8 cellular contexts compared by ENCODE assay signal in genomic region chr20:2693286-2693995, GRCh38. TPM values are rescaled to one million over a fixed set of nuclear protein-coding genes. Genes with fewer than 3 reads are reported as not detected.
A peak's percentile ranks its signal among the peaks of the same experiment; 100 is the strongest.
DNase-seq lines count a peak whose midpoint lies in the region; ATAC-seq and TF ChIP-seq lines count a peak whose summit lies in the region.

No MANE protein-coding gene starts in this region.

- TF ChIP-seq CTCF in progenitor cell of endocrine pancreas (IDR thresholded peaks at IDR 0.05; ENCODE audit: unreplicated experiment): no peak

- ATAC-seq in Right ventricle myocardium superior (ENCODE audit: poor library complexity) (peak; percentile 46), HG02885 (IDR thresholded peaks at IDR 0.05; ENCODE audit: poor library complexity, unreplicated experiment) (no peak), GM18505 (IDR thresholded peaks at IDR 0.05; ENCODE audit: unreplicated experiment) (no peak)

- in situ Hi-C loops in Caki2 (cut with HindIII; ENCODE audit: low pct_unique_long_range_greater_than_20kb, low sequenced_read_pairs): no loop called here

- H3K4me1 Mint-ChIP-seq in progenitor cell of endocrine pancreas (ENCODE audit: low read depth): peaks cover 7% of the 10 kb centered on the region

- DNase-seq in Caki2 (ENCODE audit: low read depth) (peak; percentile 56), NCI-H2171 treated with DMSO at 0.1 percent for 48 hours (lab: John Stamatoyannopoulos, UW) (peak; percentile 51), Right ventricle myocardium superior (no peak), progenitor cell of endocrine pancreas (ENCODE audit: low spot score, unreplicated experiment) (peak; percentile 44), NOMO-1 treated with dmso at 0.1 percent for 144 hours (lab: John Stamatoyannopoulos, UW; ENCODE audit: unreplicated experiment) (no peak)
- peak; percentile 52 to 66 for DNase-seq in activated T-cell treated with anti-CD3 and anti-CD28 coated beads, Interleukin-2, amount 50 U/mL, for 48 hours

- intact Hi-C loops in Right ventricle myocardium superior (cut with DNase I): loop anchor here (2.0 kb wide), 1 partner anchor 29 kb away; the partner anchor contains the start of gene IDH3B

- H3K4me3 Mint-ChIP-seq in progenitor cell of endocrine pancreas (ENCODE audit: low read depth): peak overlapping the region; percentile 58

- H3K9me3 Mint-ChIP-seq in progenitor cell of endocrine pancreas (ENCODE audit: low read depth): no peaks in the 10 kb centered on the region

- H3K27ac Mint-ChIP-seq in progenitor cell of endocrine pancreas: no peak overlapping the region

- TF ChIP-seq POLR2A in GM18505 (IDR thresholded peaks at IDR 0.05; ENCODE audit: borderline replicate concordance, extremely low read depth, insufficient read depth, insufficient read length): no peak

- H3K36me3 Mint-ChIP-seq in progenitor cell of endocrine pancreas (ENCODE audit: insufficient read depth): peaks cover 9% of the 10 kb centered on the region

- H3K27me3 Mint-ChIP-seq in progenitor cell of endocrine pancreas: peaks cover 63% of the 10 kb centered on the region

RNA-seq across cellular contexts. Expression of gene EBF4, which starts 0.9 kb away (rescaled TPM):
- 9.6 and 12.7 TPM in 2 replicates for total RNA-seq in Caki2 (2014; rRNA removed; shearing (Covaris generic); ENCODE audit: low replicate concordance)
- total RNA-seq in Right ventricle myocardium superior: 2.9 TPM
- total RNA-seq in progenitor cell of endocrine pancreas: 63.8 and 64.9 TPM in 2 replicates

RNA-seq across cellular contexts. Expression of gene IDH3B, which starts 29.4 kb away (rescaled TPM):
- total RNA-seq in Caki2 (2014; rRNA removed; shearing (Covaris generic); ENCODE audit: low replicate concordance): 190 and 266 TPM in 2 replicates
- total RNA-seq in Right ventricle myocardium superior: 277 TPM
- total RNA-seq in progenitor cell of endocrine pancreas: 98.9 and 108 TPM in 2 replicates

RNA-seq across cellular contexts. Expression of gene NOP56, which starts 41.0 kb away (rescaled TPM):
- total RNA-seq in Caki2 (2014; rRNA removed; shearing (Covaris generic); ENCODE audit: low replicate concordance): 214 and 336 TPM in 2 replicates
- total RNA-seq in Right ventricle myocardium superior (45.6 TPM), progenitor cell of endocrine pancreas (271 and 282 TPM in 2 replicates)

Comparison
In these comparisons a context has a peak if more than half of its experiments do, and no peak if none do; other contexts are left out.
1. DNase-seq: peak in Caki2 (single experiment), NCI-H2171 treated with DMSO at 0.1 percent for 48 hours (single experiment), activated T-cell treated with anti-CD3 and anti-CD28 coated beads, Interleukin-2, amount 50 U/mL, for 48 hours (2 of 2) and progenitor cell of endocrine pancreas (single experiment); none in Right ventricle myocardium superior (single experiment) and NOMO-1 treated with dmso at 0.1 percent for 144 hours (single experiment).